In genomic region chr9:130017035-130017909, GRCh38 we compare ENCODE assay signal across 16 cellular contexts. TPM values are rescaled to one million over a fixed set of nuclear protein-coding genes. Genes with fewer than 3 reads are reported as not detected.
DNase-seq lines count a peak whose midpoint lies in the region; ATAC-seq and TF ChIP-seq lines count a peak whose summit lies in the region.
"Had no signal": no experiment of that assay in that cellular context is flagged by ENCODE, and none has a peak within 500 bp of the region (broad histone marks: within the 10 kb centered on the region; RNA-seq: fewer than 3 reads in every experiment).

No MANE protein-coding gene starts in this region.

- no peak for ATAC-seq in activated CD8-positive, alpha-beta T cell treated with anti-CD3 and anti-CD28 coated beads, Interleukin-2, amount 10 ng/mL, durations not matched to agents 7 days and 5 days
- no peak for ATAC-seq in gastrocnemius medialis
- ATAC-seq: esophagus mucosa, PC-3 had no signal

- POLR2A ChIA-PET in activated CD8-positive, alpha-beta T cell treated with anti-CD3 and anti-CD28 coated beads, Interleukin-2, amount 10 ng/mL, durations not matched to agents 7 days and 5 days (lab: Charles Lee), result interaction anchor here (0.6 to 1.5 kb wide), 5 partner anchors 13 to 128 kb away, joined by 3 to 4 read pairs (median 3); no protein-coding TSS in a partner anchor

- DNase-seq in activated CD4-positive, alpha-beta T cell treated with anti-CD3 and anti-CD28 coated beads, Interleukin-2, amount 10 ng/mL, durations not matched to agents 24 days and 14 days, result no peak
- DNase-seq in activated CD4-positive, alpha-beta T cell treated with anti-CD3 and anti-CD28 coated beads for 4 hours, result no peak
- DNase-seq in activated CD8-positive, alpha-beta T cell treated with anti-CD3 and anti-CD28 coated beads, Interleukin-2, amount 10 ng/mL, durations not matched to agents 7 days and 5 days, result no peak
- DNase-seq in iris pigment epithelial cell (ENCODE audit: low read depth) (peak; percentile 56), gastrocnemius medialis (no peak), glomerular visceral epithelial cell (ENCODE audit: extremely low spot score) (no peak), vagina (ENCODE audit: extremely low spot score in 2 of 2) (no peak)
- DNase-seq: activated CD4-positive, CD25-positive, alpha-beta regulatory T cell; DND-41; NCI-H2107; posterior cingulate gyrus; upper lobe of left lung had no signal

- H3K36me3 ChIP-seq in stomach smooth muscle (ENCODE audit: control insufficient read depth in 2 of 2, insufficient read depth in 2 of 2, low read length in 2 of 2) (no peaks in the 10 kb centered on the region), gastrocnemius medialis (no peaks in the 10 kb centered on the region), vagina (no peaks in the 10 kb centered on the region)
- H3K36me3 ChIP-seq: upper lobe of left lung had no signal

- H3K9ac ChIP-seq in stomach smooth muscle (ENCODE audit: low read length in 2 of 2), result no peak overlapping the region

- H3K9me3 ChIP-seq in stomach smooth muscle (ENCODE audit: control insufficient read depth in 2 of 2, low read length in 2 of 2) (no peaks in the 10 kb centered on the region), gastrocnemius medialis (no peaks in the 10 kb centered on the region), vagina (no peaks in the 10 kb centered on the region)
- H3K9me3 ChIP-seq: upper lobe of left lung had no signal

- intact Hi-C loops in activated CD4-positive, alpha-beta T cell treated with anti-CD3 and anti-CD28 coated beads, Interleukin-2, amount 10 ng/mL, durations not matched to agents 24 days and 14 days (cut with micrococcal nuclease), result no loop called here
- intact Hi-C loops in gastrocnemius medialis (cut with DNase I; ENCODE audit: low total_unique reads) (no loop called here), vagina (cut with DNase I) (no loop called here)

- peaks cover 61% of the 10 kb centered on the region for H3K36me3 Mint-ChIP-seq in activated CD4-positive, alpha-beta T cell treated with anti-CD3 and anti-CD28 coated beads, Interleukin-2, amount 10 ng/mL, durations not matched to agents 24 days and 14 days (ENCODE audit: low read depth)
- H3K36me3 Mint-ChIP-seq in activated CD8-positive, alpha-beta T cell treated with anti-CD3 and anti-CD28 coated beads, Interleukin-2, amount 10 ng/mL, durations not matched to agents 7 days and 5 days (ENCODE audit: low read depth), result peaks cover 64% of the 10 kb centered on the region

- peak overlapping the region; percentile 98 for H3K27ac Mint-ChIP-seq in activated CD4-positive, alpha-beta T cell treated with anti-CD3 and anti-CD28 coated beads, Interleukin-2, amount 10 ng/mL, durations not matched to agents 24 days and 14 days
- peak overlapping the region; percentile 50 for H3K27ac Mint-ChIP-seq in activated CD8-positive, alpha-beta T cell treated with anti-CD3 and anti-CD28 coated beads, Interleukin-2, amount 10 ng/mL, durations not matched to agents 7 days and 5 days

- H3K4me3 Mint-ChIP-seq in activated CD4-positive, alpha-beta T cell treated with anti-CD3 and anti-CD28 coated beads, Interleukin-2, amount 10 ng/mL, durations not matched to agents 24 days and 14 days, result peak overlapping the region; percentile 57
- H3K4me3 Mint-ChIP-seq in activated CD8-positive, alpha-beta T cell treated with anti-CD3 and anti-CD28 coated beads, Interleukin-2, amount 10 ng/mL, durations not matched to agents 7 days and 5 days, result no peak overlapping the region
- H3K4me3 Mint-ChIP-seq: brain had no signal

- TF ChIP-seq POLR2A in gastrocnemius medialis (IDR thresholded peaks at IDR 0.05) (no peak), vagina (IDR thresholded peaks at IDR 0.05) (no peak)

- TF ChIP-seq CTCF in gastrocnemius medialis (IDR thresholded peaks at IDR 0.05 in 4 of 5, conservative IDR thresholded peaks at IDR 0.05 in 1 of 5), result no peak
- no peak for TF ChIP-seq CTCF in vagina (IDR thresholded peaks at IDR 0.05)

- H3K4me1 ChIP-seq in stomach smooth muscle (ENCODE audit: control insufficient read depth, insufficient read depth, low read length) (peaks cover 13% of the 10 kb centered on the region), gastrocnemius medialis (peaks cover 20 to 27% of the 10 kb centered on the region in 2 donors), vagina (peaks cover 11% of the 10 kb centered on the region)

- peak overlapping the region; percentile 68 for H3K27ac ChIP-seq in stomach smooth muscle (ENCODE audit: low read length)
- H3K27ac ChIP-seq in gastrocnemius medialis, result no peak overlapping the region
- no peak overlapping the region for H3K27ac ChIP-seq in vagina

- CTCF ChIA-PET in activated CD8-positive, alpha-beta T cell treated with anti-CD3 and anti-CD28 coated beads, Interleukin-2, amount 10 ng/mL, durations not matched to agents 7 days and 5 days (lab: Charles Lee), result interaction anchor here (1.3 to 2.5 kb wide), 4 partner anchors 9 to 18 kb away, joined by 3 to 16 read pairs (median 4); no protein-coding TSS in a partner anchor

- H3K9me3 Mint-ChIP-seq in activated CD4-positive, alpha-beta T cell treated with anti-CD3 and anti-CD28 coated beads, Interleukin-2, amount 10 ng/mL, durations not matched to agents 24 days and 14 days, result peaks cover 8% of the 10 kb centered on the region
- H3K9me3 Mint-ChIP-seq in activated CD8-positive, alpha-beta T cell treated with anti-CD3 and anti-CD28 coated beads, Interleukin-2, amount 10 ng/mL, durations not matched to agents 7 days and 5 days (ENCODE audit: insufficient read depth), result peaks cover 11% of the 10 kb centered on the region

- no peaks in the 10 kb centered on the region for H3K27me3 Mint-ChIP-seq in activated CD4-positive, alpha-beta T cell treated with anti-CD3 and anti-CD28 coated beads, Interleukin-2, amount 10 ng/mL, durations not matched to agents 24 days and 14 days
- no peaks in the 10 kb centered on the region for H3K27me3 Mint-ChIP-seq in activated CD8-positive, alpha-beta T cell treated with anti-CD3 and anti-CD28 coated beads, Interleukin-2, amount 10 ng/mL, durations not matched to agents 7 days and 5 days (ENCODE audit: low read depth)
- H3K27me3 Mint-ChIP-seq: brain had no signal

- in situ Hi-C loops in gastrocnemius medialis (cut with MboI; ENCODE audit: low sequenced_read_pairs in 4 of 4), result no loop called here

- H3K4me3 ChIP-seq in stomach smooth muscle (ENCODE audit: low read length in 2 of 2), result no peak overlapping the region
- H3K4me3 ChIP-seq in gastrocnemius medialis, result no peak overlapping the region
- no peak overlapping the region for H3K4me3 ChIP-seq in vagina
- H3K4me3 ChIP-seq: upper lobe of left lung had no signal

- H3K4me1 Mint-ChIP-seq in activated CD4-positive, alpha-beta T cell treated with anti-CD3 and anti-CD28 coated beads, Interleukin-2, amount 10 ng/mL, durations not matched to agents 24 days and 14 days, result peaks cover 41% of the 10 kb centered on the region
- peaks cover 49% of the 10 kb centered on the region for H3K4me1 Mint-ChIP-seq in activated CD8-positive, alpha-beta T cell treated with anti-CD3 and anti-CD28 coated beads, Interleukin-2, amount 10 ng/mL, durations not matched to agents 7 days and 5 days (ENCODE audit: low read depth)

- H3K27me3 ChIP-seq in stomach smooth muscle (ENCODE audit: control insufficient read depth in 1 of 2, insufficient read depth in 2 of 2, low read length in 2 of 2) (no peaks in the 10 kb centered on the region), gastrocnemius medialis (no peaks in the 10 kb centered on the region), vagina (no peaks in the 10 kb centered on the region)
- H3K27me3 ChIP-seq: upper lobe of left lung had no signal

RNA-seq across cellular contexts. Expression of gene FNBP1, which starts 25.7 kb away (rescaled TPM):
- total RNA-seq in activated CD4-positive, alpha-beta T cell treated with anti-CD3 and anti-CD28 coated beads, Interleukin-2, amount 10 ng/mL, durations not matched to agents 24 days and 14 days, result 245 TPM in 2 replicates
- total RNA-seq in activated CD8-positive, alpha-beta T cell treated with anti-CD3 and anti-CD28 coated beads, Interleukin-2, amount 10 ng/mL, durations not matched to agents 7 days and 5 days, result 100 to 1,000 TPM; 173 to 176 TPM
- 10 to 100 TPM; 13.3 to 30.0 (median 17.9) TPM for total RNA-seq in gastrocnemius medialis
- 47.1 TPM for total RNA-seq in vagina

RNA-seq across cellular contexts. Expression of gene GPR107, which starts 36.4 kb away (rescaled TPM):
- total RNA-seq in activated CD4-positive, alpha-beta T cell treated with anti-CD3 and anti-CD28 coated beads, Interleukin-2, amount 10 ng/mL, durations not matched to agents 24 days and 14 days, result 19.2 and 23.6 TPM in 2 replicates
- 10 to 100 TPM; 22.5 to 24.4 TPM for total RNA-seq in activated CD8-positive, alpha-beta T cell treated with anti-CD3 and anti-CD28 coated beads, Interleukin-2, amount 10 ng/mL, durations not matched to agents 7 days and 5 days
- 10 to 100 TPM; 13.5 to 20.7 (median 17.5) TPM for total RNA-seq in gastrocnemius medialis
- total RNA-seq in vagina, result 25.5 TPM
